ENCODE assay signal across 20 cellular contexts in the genomic region with DNA sequence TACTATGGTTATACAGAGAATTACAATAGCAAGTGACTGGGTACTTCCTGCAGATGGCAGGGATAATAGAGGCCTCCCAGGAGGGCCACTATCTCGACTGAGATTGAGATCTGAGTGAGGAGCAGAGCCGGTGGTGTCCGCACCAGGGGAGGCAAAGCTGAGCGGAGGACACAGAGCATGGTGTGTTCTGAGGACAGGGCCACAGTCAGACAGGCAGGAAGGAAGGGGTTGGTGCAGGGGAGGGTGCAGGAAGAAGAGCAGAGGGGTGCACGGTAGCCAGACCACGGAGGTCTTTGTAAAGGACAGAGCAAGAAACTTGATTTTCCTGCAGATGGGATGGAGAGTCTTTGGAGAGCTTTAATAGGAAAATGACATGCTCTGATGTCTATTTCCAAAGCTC.
DNase-seq lines count a peak whose midpoint lies in the region; ATAC-seq and TF ChIP-seq lines count a peak whose summit lies in the region.
"Had no signal": no experiment of that assay in that cellular context is flagged by ENCODE, and none has a peak within 500 bp of the region (broad histone marks: within the 10 kb centered on the region; RNA-seq: fewer than 3 reads in every experiment).

No MANE protein-coding gene starts in this region.

- peaks cover 8% of the 10 kb centered on the region for H3K36me3 Mint-ChIP-seq in T-helper 1 cell treated with Interleukin-12 subunit alpha and Interleukin-12 subunit beta and Interleukin-4 antibody, amounts not matched to agents 30 μg/mL and 1 μg/mL, for 36 hours (ENCODE audit: low read depth)
- no peaks in the 10 kb centered on the region for H3K36me3 Mint-ChIP-seq in activated CD8-positive, alpha-beta T cell treated with anti-CD3 and anti-CD28 coated beads for 36 hours (ENCODE audit: low read depth)

- H3K23ac ChIP-seq in mesenchymal stem cell (ENCODE audit: low read length in 2 of 2): no peak overlapping the region

- peaks cover 23 to 68% (median 59%) of the 10 kb centered on the region in 11 experiments for H3K9me3 ChIP-seq in BLaER1 treated with 17β-estradiol and CSF1 and Interleukin-3, amounts not matched to agents 10 nM and 100 nM (replicated peaks in 1 of 11)
- no peaks in the 10 kb centered on the region for H3K9me3 ChIP-seq in mesenchymal stem cell (ENCODE audit: control insufficient read depth, low read length)
- H3K9me3 ChIP-seq: ascending aorta, suprapubic skin had no signal

- H2AFZ ChIP-seq in mesenchymal stem cell (ENCODE audit: low read depth, low read length): no peak overlapping the region

- no peak overlapping the region for H3K4ac ChIP-seq in mesenchymal stem cell (ENCODE audit: low read depth in 1 of 2, low read length in 2 of 2)

- H3K14ac ChIP-seq in mesenchymal stem cell (ENCODE audit: low read length in 2 of 2): no peak overlapping the region

- H3K27ac ChIP-seq in BLaER1 treated with 17β-estradiol and CSF1 and Interleukin-3, amounts not matched to agents 10 nM and 100 nM: no peak overlapping the region
- H3K27ac ChIP-seq in mesenchymal stem cell (ENCODE audit: low read length, poor library complexity, severe bottlenecking): no peak overlapping the region
- H3K27ac ChIP-seq: 22Rv1, ascending aorta, RWPE1, suprapubic skin, WERI-Rb-1 had no signal

- H3K4me1 ChIP-seq in BLaER1 treated with 17β-estradiol and CSF1 and Interleukin-3, amounts not matched to agents 10 nM and 100 nM: peaks cover 18 to 40% (median 27%) of the 10 kb centered on the region in 10 experiments
- peaks cover 7% of the 10 kb centered on the region for H3K4me1 ChIP-seq in mesenchymal stem cell (ENCODE audit: control insufficient read depth, insufficient read depth, low read depth, low read length)
- H3K4me1 ChIP-seq: ascending aorta had no signal

- H3K4me3 ChIP-seq in BLaER1 treated with 17β-estradiol and CSF1 and Interleukin-3, amounts not matched to agents 10 nM and 100 nM: no peak overlapping the region
- no peak overlapping the region for H3K4me3 ChIP-seq in mesenchymal stem cell (ENCODE audit: insufficient read depth in 1 of 2, low read depth in 1 of 2, low read length in 2 of 2)
- H3K4me3 ChIP-seq: ascending aorta, suprapubic skin had no signal

- no peaks in the 10 kb centered on the region for H3K27me3 ChIP-seq in BLaER1 treated with 17β-estradiol and CSF1 and Interleukin-3, amounts not matched to agents 10 nM and 100 nM
- H3K27me3 ChIP-seq in mesenchymal stem cell (ENCODE audit: control insufficient read depth in 1 of 2, insufficient read depth in 1 of 2, low read length in 2 of 2): no peaks in the 10 kb centered on the region
- H3K27me3 ChIP-seq: ascending aorta, suprapubic skin had no signal

- peak overlapping the region; percentile 54 for H3K27ac Mint-ChIP-seq in T-helper 1 cell treated with Interleukin-12 subunit alpha and Interleukin-12 subunit beta and Interleukin-4 antibody, amounts not matched to agents 30 μg/mL and 1 μg/mL, for 36 hours
- peak overlapping the region; percentile 44 for H3K27ac Mint-ChIP-seq in activated CD8-positive, alpha-beta T cell treated with anti-CD3 and anti-CD28 coated beads for 36 hours

- peaks cover 25% of the 10 kb centered on the region for H3K4me1 Mint-ChIP-seq in T-helper 1 cell treated with Interleukin-12 subunit alpha and Interleukin-12 subunit beta and Interleukin-4 antibody, amounts not matched to agents 30 μg/mL and 1 μg/mL, for 36 hours (ENCODE audit: low read depth)
- peaks cover 28% of the 10 kb centered on the region for H3K4me1 Mint-ChIP-seq in activated CD8-positive, alpha-beta T cell treated with anti-CD3 and anti-CD28 coated beads for 36 hours (ENCODE audit: low read depth)

- H3K9me3 Mint-ChIP-seq in T-helper 1 cell treated with Interleukin-12 subunit alpha and Interleukin-12 subunit beta and Interleukin-4 antibody, amounts not matched to agents 30 μg/mL and 1 μg/mL, for 36 hours: peaks cover 19% of the 10 kb centered on the region
- peaks cover 1% of the 10 kb centered on the region for H3K9me3 Mint-ChIP-seq in activated CD8-positive, alpha-beta T cell treated with anti-CD3 and anti-CD28 coated beads for 36 hours

- no peaks in the 10 kb centered on the region for H3K79me1 ChIP-seq in mesenchymal stem cell (replicated peaks; ENCODE audit: low read length, poor library complexity, severe bottlenecking)

- H3K4me3 Mint-ChIP-seq in T-helper 1 cell treated with Interleukin-12 subunit alpha and Interleukin-12 subunit beta and Interleukin-4 antibody, amounts not matched to agents 30 μg/mL and 1 μg/mL, for 36 hours: peak overlapping the region; percentile 20
- no peak overlapping the region for H3K4me3 Mint-ChIP-seq in activated CD8-positive, alpha-beta T cell treated with anti-CD3 and anti-CD28 coated beads for 36 hours

- POLR2A ChIA-PET in activated CD8-positive, alpha-beta T cell treated with anti-CD3 and anti-CD28 coated beads for 36 hours (lab: Charles Lee): interaction anchor here (1.9 kb wide), 1 partner anchor 10 kb away, joined by 5 read pairs; no protein-coding TSS in a partner anchor

- peaks cover 21% of the 10 kb centered on the region for H3K27me3 Mint-ChIP-seq in T-helper 1 cell treated with Interleukin-12 subunit alpha and Interleukin-12 subunit beta and Interleukin-4 antibody, amounts not matched to agents 30 μg/mL and 1 μg/mL, for 36 hours (ENCODE audit: low read depth)
- no peaks in the 10 kb centered on the region for H3K27me3 Mint-ChIP-seq in activated CD8-positive, alpha-beta T cell treated with anti-CD3 and anti-CD28 coated beads for 36 hours

- ATAC-seq in activated CD8-positive, alpha-beta T cell treated with anti-CD3 and anti-CD28 coated beads for 36 hours: no peak
- no peak for ATAC-seq in HG02798 (IDR thresholded peaks at IDR 0.05; ENCODE audit: poor library complexity, unreplicated experiment)

- no peaks in the 10 kb centered on the region for H4K20me1 ChIP-seq in BLaER1 treated with 17β-estradiol and CSF1 and Interleukin-3, amounts not matched to agents 10 nM and 100 nM

- CTCF ChIA-PET in activated CD8-positive, alpha-beta T cell treated with anti-CD3 and anti-CD28 coated beads for 36 hours (lab: Charles Lee): no interaction called here

- H4K8ac ChIP-seq in mesenchymal stem cell (ENCODE audit: low read length): no peak overlapping the region

- no peaks in the 10 kb centered on the region for H3K36me3 ChIP-seq in BLaER1 treated with 17β-estradiol and CSF1 and Interleukin-3, amounts not matched to agents 10 nM and 100 nM
- no peaks in the 10 kb centered on the region for H3K36me3 ChIP-seq in mesenchymal stem cell (ENCODE audit: control insufficient read depth in 1 of 2, insufficient read depth in 2 of 2, low read depth in 1 of 2, low read length in 2 of 2)
- H3K36me3 ChIP-seq: ascending aorta, suprapubic skin, WERI-Rb-1 had no signal

- peak overlapping the region in 6 of 11 experiments; percentile 7 to 37 (median 24); a peak in 6 of 22 replicates for H3K4me2 ChIP-seq in BLaER1 treated with 17β-estradiol and CSF1 and Interleukin-3, amounts not matched to agents 10 nM and 100 nM
- no peak overlapping the region for H3K4me2 ChIP-seq in mesenchymal stem cell (ENCODE audit: low read length, poor library complexity, severe bottlenecking)

- DNase-seq in T-helper 1 cell: no peak
- no peak for DNase-seq in activated CD8-positive, alpha-beta T cell treated with anti-CD3 and anti-CD28 coated beads for 36 hours
- no peak for DNase-seq in mesenchymal stem cell
- DNase-seq in NCI-H2196 (lab: John Stamatoyannopoulos, UW; ENCODE audit: unreplicated experiment): no peak
- DNase-seq in hippocampal formation (lab: John Stamatoyannopoulos, UW): no peak
- DNase-seq: COR-L47, DMS79, GOT3, Karpas-422, kidney, NCI-H748 treated with DMSO at 0.1 percent for 48 hours, T-helper 9 cell, WERI-Rb-1 had no signal

- no peak overlapping the region for H3K18ac ChIP-seq in mesenchymal stem cell (ENCODE audit: low read depth in 1 of 2, low read length in 2 of 2)

- H2BK120ac ChIP-seq in mesenchymal stem cell (ENCODE audit: low read depth, low read length): no peak overlapping the region

- H2AK5ac ChIP-seq in mesenchymal stem cell (ENCODE audit: low read length, severe bottlenecking): no peak overlapping the region

- peak overlapping the region; percentile 49 for H4K91ac ChIP-seq in mesenchymal stem cell (ENCODE audit: low read length)

- intact Hi-C loops in activated CD8-positive, alpha-beta T cell treated with anti-CD3 and anti-CD28 coated beads for 36 hours (cut with micrococcal nuclease): no loop called here

- peak overlapping the region; percentile 18 to 45 for H2BK12ac ChIP-seq in mesenchymal stem cell (ENCODE audit: low read length in 2 of 2)

- no peak for TF ChIP-seq CTCF in activated CD8-positive, alpha-beta T cell treated with anti-CD3 and anti-CD28 coated beads for 36 hours (IDR thresholded peaks at IDR 0.05)

- no peak overlapping the region for H2BK5ac ChIP-seq in mesenchymal stem cell (ENCODE audit: low read depth, low read length, poor library complexity, severe bottlenecking)

- WGBS in mesenchymal stem cell: 94% methylated on average over 6 of the region's 6 CpGs

- H3K9ac ChIP-seq in BLaER1 treated with 17β-estradiol and CSF1 and Interleukin-3, amounts not matched to agents 10 nM and 100 nM: no peak overlapping the region
- H3K9ac ChIP-seq in mesenchymal stem cell (ENCODE audit: low read length): no peak overlapping the region

- no peak overlapping the region for H2BK15ac ChIP-seq in mesenchymal stem cell (ENCODE audit: low read depth, poor library complexity, severe bottlenecking)
